Comparison of ENCODE assay signal across 1 cellular context in the genomic region with DNA sequence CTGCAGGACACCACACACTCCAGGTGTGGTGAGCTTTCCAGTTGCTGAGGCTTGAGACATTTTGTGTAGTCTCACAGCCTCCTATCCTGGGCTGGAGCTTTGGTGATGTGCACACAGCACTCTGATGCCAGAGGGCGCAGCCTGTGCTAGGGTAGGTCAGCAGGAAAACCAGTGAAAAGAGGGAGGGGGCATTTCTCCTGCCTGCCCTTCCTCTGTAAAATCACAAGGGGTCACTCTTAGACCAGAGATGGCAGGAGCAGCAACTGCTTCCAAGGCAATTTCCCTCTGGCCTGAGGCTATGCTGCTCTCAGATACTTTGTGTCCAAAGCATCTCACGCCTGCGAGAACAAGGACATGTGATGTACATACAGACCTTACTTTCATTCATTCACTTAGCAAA.
TF ChIP-seq lines count a peak whose summit lies in the region.

No MANE protein-coding gene starts in this region.

TF ChIP-seq in H1, 55 proteins besides CTCF, POLR2A, EP300 and RAD21:
- TF ChIP-seq JUND (IDR thresholded peaks at IDR 0.05; ENCODE audit: low read length), result no peak
- TF ChIP-seq CREB1 (IDR thresholded peaks at IDR 0.05), result 0 out of 2 replicates have a peak, but pooled peaks have one; percentile 18
- TF ChIP-seq RXRA (IDR thresholded peaks at IDR 0.05; ENCODE audit: insufficient read depth, low read depth, low read length), result no peak
- TF ChIP-seq CHD1 (IDR thresholded peaks at IDR 0.05; ENCODE audit: low read depth, low read length), result no peak
- TF ChIP-seq BACH1 (IDR thresholded peaks at IDR 0.05; ENCODE audit: low read length), result no peak
- no peak for TF ChIP-seq SIN3A (conservative IDR thresholded peaks at IDR 0.05 in 1 of 2, IDR thresholded peaks at IDR 0.05 in 1 of 2; ENCODE audit: low read depth in 1 of 2, low read length in 2 of 2)
